ENCODE assay signal across 1 cellular context in genomic region chr1:100627936-100628335, GRCh38.
TF ChIP-seq lines count a peak whose summit lies in the region.

No MANE protein-coding gene starts in this region.

TF ChIP-seq in SK-N-SH, 30 proteins besides CTCF, POLR2A, EP300 and RAD21:
- TF ChIP-seq, protein P1, sequence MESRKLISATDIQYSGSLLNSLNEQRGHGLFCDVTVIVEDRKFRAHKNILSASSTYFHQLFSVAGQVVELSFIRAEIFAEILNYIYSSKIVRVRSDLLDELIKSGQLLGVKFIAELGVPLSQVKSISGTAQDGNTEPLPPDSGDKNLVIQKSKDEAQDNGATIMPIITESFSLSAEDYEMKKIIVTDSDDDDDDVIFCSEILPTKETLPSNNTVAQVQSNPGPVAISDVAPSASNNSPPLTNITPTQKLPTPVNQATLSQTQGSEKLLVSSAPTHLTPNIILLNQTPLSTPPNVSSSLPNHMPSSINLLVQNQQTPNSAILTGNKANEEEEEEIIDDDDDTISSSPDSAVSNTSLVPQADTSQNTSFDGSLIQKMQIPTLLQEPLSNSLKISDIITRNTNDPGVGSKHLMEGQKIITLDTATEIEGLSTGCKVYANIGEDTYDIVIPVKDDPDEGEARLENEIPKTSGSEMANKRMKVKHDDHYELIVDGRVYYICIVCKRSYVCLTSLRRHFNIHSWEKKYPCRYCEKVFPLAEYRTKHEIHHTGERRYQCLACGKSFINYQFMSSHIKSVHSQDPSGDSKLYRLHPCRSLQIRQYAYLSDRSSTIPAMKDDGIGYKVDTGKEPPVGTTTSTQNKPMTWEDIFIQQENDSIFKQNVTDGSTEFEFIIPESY (IDR thresholded peaks at IDR 0.05; ENCODE audit: borderline replicate concordance, low read depth), result no peak
- TF ChIP-seq, protein P2, sequence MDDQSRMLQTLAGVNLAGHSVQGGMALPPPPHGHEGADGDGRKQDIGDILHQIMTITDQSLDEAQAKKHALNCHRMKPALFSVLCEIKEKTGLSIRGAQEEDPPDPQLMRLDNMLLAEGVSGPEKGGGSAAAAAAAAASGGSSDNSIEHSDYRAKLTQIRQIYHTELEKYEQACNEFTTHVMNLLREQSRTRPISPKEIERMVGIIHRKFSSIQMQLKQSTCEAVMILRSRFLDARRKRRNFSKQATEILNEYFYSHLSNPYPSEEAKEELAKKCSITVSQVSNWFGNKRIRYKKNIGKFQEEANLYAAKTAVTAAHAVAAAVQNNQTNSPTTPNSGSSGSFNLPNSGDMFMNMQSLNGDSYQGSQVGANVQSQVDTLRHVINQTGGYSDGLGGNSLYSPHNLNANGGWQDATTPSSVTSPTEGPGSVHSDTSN (IDR thresholded peaks at IDR 0.05), result no peak
- TF ChIP-seq REST (IDR thresholded peaks at IDR 0.05; ENCODE audit: low read depth, low read length) (no peak), TCF12 (IDR thresholded peaks at IDR 0.05) (no peak), EZH2phosphoT487 (IDR thresholded peaks at IDR 0.05; ENCODE audit: borderline replicate concordance, low read depth) (no peak), NFIC (IDR thresholded peaks at IDR 0.05; ENCODE audit: borderline replicate concordance) (no peak), SMC3 (IDR thresholded peaks at IDR 0.05; ENCODE audit: low read depth, low read length) (no peak), ELF1 (IDR thresholded peaks at IDR 0.05) (no peak), FOXJ3 (CRISPR knock-in tag; IDR thresholded peaks at IDR 0.05) (no peak), USF2 (IDR thresholded peaks at IDR 0.05; ENCODE audit: borderline replicate concordance, low read depth, low read length) (no peak), FOXM1 (IDR thresholded peaks at IDR 0.05; ENCODE audit: low read depth) (no peak), RFX5 (IDR thresholded peaks at IDR 0.05; ENCODE audit: low read length) (no peak), NRF1 (IDR thresholded peaks at IDR 0.05; ENCODE audit: low read depth, low read length) (no peak), JUND (IDR thresholded peaks at IDR 0.05) (no peak), IRF3 (IDR thresholded peaks at IDR 0.05; ENCODE audit: low read depth, low read length) (no peak), YY1 (IDR thresholded peaks at IDR 0.05; ENCODE audit: low read depth) (no peak)
- TF ChIP-seq, protein P3, sequence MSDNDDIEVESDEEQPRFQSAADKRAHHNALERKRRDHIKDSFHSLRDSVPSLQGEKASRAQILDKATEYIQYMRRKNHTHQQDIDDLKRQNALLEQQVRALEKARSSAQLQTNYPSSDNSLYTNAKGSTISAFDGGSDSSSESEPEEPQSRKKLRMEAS (IDR thresholded peaks at IDR 0.05; ENCODE audit: low read depth), result no peak
